In genomic region chrX:123155327-123155726, GRCh38 we compare ENCODE assay signal across 18 cellular contexts. TPM values are rescaled to one million over a fixed set of nuclear protein-coding genes. Genes with fewer than 3 reads are reported as not detected.
DNase-seq lines count a peak whose midpoint lies in the region; ATAC-seq and TF ChIP-seq lines count a peak whose summit lies in the region.
"Had no signal": no experiment of that assay in that cellular context is flagged by ENCODE, and none has a peak within 500 bp of the region (broad histone marks: within the 10 kb centered on the region; RNA-seq: fewer than 3 reads in every experiment).

No MANE protein-coding gene starts in this region.

- no peaks in the 10 kb centered on the region for H3K4me1 ChIP-seq in aorta (ENCODE audit: control insufficient read depth in 1 of 2, insufficient read depth in 2 of 2, low read length in 2 of 2)
- H3K4me1 ChIP-seq: A549 had no signal

- TF ChIP-seq CTCF in fibroblast of mammary gland (conservative IDR thresholded peaks at IDR 0.05; ENCODE audit: control insufficient read depth, insufficient read depth, low read depth, low read length): no peak

- H3K4me1 Mint-ChIP-seq in T-cell: no peaks in the 10 kb centered on the region

- H3K4me3 Mint-ChIP-seq in T-cell: no peak overlapping the region

- intact Hi-C loops in aorta (cut with DNase I): no loop called here

- H3K4me3 ChIP-seq in fibroblast of mammary gland (ENCODE audit: control insufficient read depth, low read depth, low read length): no peak overlapping the region
- H3K4me3 ChIP-seq in aorta (ENCODE audit: low read length in 2 of 2): no peak overlapping the region
- H3K4me3 ChIP-seq: A549 had no signal

- H3K9me3 ChIP-seq in aorta (ENCODE audit: control insufficient read depth, low read length): no peaks in the 10 kb centered on the region
- H3K9me3 ChIP-seq: A549, SK-N-SH had no signal

- 79 to 81% methylated on average over 1 of the region's 1 CpG for WGBS in aorta, 2 donors

- no peaks in the 10 kb centered on the region for H3K36me3 Mint-ChIP-seq in T-cell

- no peaks in the 10 kb centered on the region for H3K36me3 ChIP-seq in aorta (ENCODE audit: control insufficient read depth in 1 of 2, insufficient read depth in 2 of 2, low read length in 1 of 2)

- no peak for ATAC-seq in aorta (ENCODE audit: low FRiP score)
- no peak for ATAC-seq in T-cell (replicated peaks in 1 of 4)
- ATAC-seq: A549, Panc1 had no signal

- H3K27ac ChIP-seq in aorta (ENCODE audit: low read depth in 1 of 2, low read length in 2 of 2): no peak overlapping the region
- H3K27ac ChIP-seq: A549, C4-2B had no signal

- DNase-seq in AG20443 (ENCODE audit: low spot score) (peak; percentile 5), M059J (ENCODE audit: low read depth) (peak; percentile 42), RPMI7951 (ENCODE audit: low read depth) (peak; percentile 22), fibroblast of mammary gland (ENCODE audit: low read depth) (peak; percentile 58), aorta (no peak), T-cell (no peak), NCI-H82 (lab: John Stamatoyannopoulos, UW) (no peak)
- DNase-seq: Karpas-422, NCI-H1417 treated with DMSO at 0.1 percent for 48 hours, NCI-H1930, NCI-H446 treated with DMSO at 0.1 percent for 48 hours, NCI-H774, SHP77, SK-N-SH had no signal

- CTCF ChIA-PET in T-cell (lab: Charles Lee): no interaction called here

- peaks cover 0 to 5% of the 10 kb centered on the region in 2 donors for H3K27me3 Mint-ChIP-seq in T-cell

- H3K27ac Mint-ChIP-seq in T-cell: no peak overlapping the region

- POLR2A ChIA-PET in T-cell (lab: Charles Lee): no interaction called here

- peaks cover 0 to 8% (median 4%) of the 10 kb centered on the region in 3 donors for H3K9me3 Mint-ChIP-seq in T-cell

- no peaks in the 10 kb centered on the region for H3K27me3 ChIP-seq in aorta (ENCODE audit: control insufficient read depth in 1 of 2, insufficient read depth in 2 of 2, low read length in 1 of 2)

RNA-seq across cellular contexts. Expression of gene GRIA3, which starts 28.8 kb away (rescaled TPM):
- 1.6 and 4.7 TPM in 2 replicates for total RNA-seq in M059J (2014; rRNA removed; shearing (Covaris generic))
- total RNA-seq in RPMI7951 (2014; rRNA removed; shearing (Covaris generic)): 0.36 and 0.59 TPM in 2 replicates
- total RNA-seq in aorta: 10 to 100 TPM in 1 of 2 donors, 1 to 10 TPM in 1; 7.2 to 12.4 TPM
- polyA plus RNA-seq in aorta: 1 to 10 TPM; 5.1 to 7.0 TPM
- total RNA-seq in T-cell: under 1 TPM in 1 of 5 donors, not detected in 4; 0.82 TPM
- total RNA-seq: Daoy had no signal
- polyA plus RNA-seq: A549 had no signal

Comparison
In these comparisons a context has a peak if more than half of its experiments do, and no peak if none do; other contexts are left out.
1. DNase-seq: peak in AG20443 (single experiment), M059J (single experiment), RPMI7951 (single experiment) and fibroblast of mammary gland (single experiment); none in aorta (0 of 2), T-cell (0 of 34) and NCI-H82 (single experiment).